Comparison of ENCODE assay signal across 17 cellular contexts in the genomic region with DNA sequence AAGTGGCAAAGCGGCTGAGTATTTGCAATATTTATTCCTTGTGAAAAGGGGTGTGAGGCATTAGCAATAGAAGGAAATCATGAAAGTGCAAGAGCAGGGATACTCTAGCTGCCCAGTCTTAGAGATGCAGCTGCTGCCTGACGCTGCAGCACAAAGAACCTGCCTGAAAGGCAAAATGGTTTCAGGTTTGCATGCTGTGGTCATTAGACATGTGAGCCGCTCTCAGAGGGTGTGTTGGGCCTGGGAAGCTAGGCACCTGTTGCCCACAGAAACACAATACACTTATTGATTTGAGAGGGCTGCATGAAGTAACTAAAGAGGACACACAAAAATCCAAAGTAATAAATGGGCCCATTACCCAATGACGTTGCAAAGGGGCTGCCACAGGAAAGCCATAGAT.
DNase-seq lines count a peak whose midpoint lies in the region; TF ChIP-seq lines count a peak whose summit lies in the region.
"Had no signal": no experiment of that assay in that cellular context is flagged by ENCODE, and none has a peak within 500 bp of the region (broad histone marks: within the 10 kb centered on the region; RNA-seq: fewer than 3 reads in every experiment).

No MANE protein-coding gene starts in this region.

- H3K9me3 Mint-ChIP-seq in progenitor cell of endocrine pancreas (ENCODE audit: low read depth): no peaks in the 10 kb centered on the region
- H3K9me3 Mint-ChIP-seq: activated naive CD8-positive, alpha-beta T cell treated with anti-CD3 and anti-CD28 coated beads, Interleukin-2, amount 50 U/mL, for 24 hours; activated T-helper 2 cell treated with anti-CD3 and anti-CD28 coated beads, Interferon-gamma antibody, Interleukin-2, Interleukin-4, amounts not matched to agents 10 μg/mL and 5 μg/mL and 100 μg/mL, durations not matched to agents 14 hours and 24 hours and 36 hours; natural killer cell had no signal

- no peaks in the 10 kb centered on the region for H3K36me3 Mint-ChIP-seq in progenitor cell of endocrine pancreas (ENCODE audit: insufficient read depth)
- H3K36me3 Mint-ChIP-seq: activated CD8-positive, alpha-beta memory T cell treated with anti-CD3 and anti-CD28 coated beads, Interleukin-2, amount 10 ng/mL, durations not matched to agents 7 days and 5 days; natural killer cell had no signal

- no peak overlapping the region for H3K27ac Mint-ChIP-seq in progenitor cell of endocrine pancreas
- H3K27ac Mint-ChIP-seq: activated CD4-positive, alpha-beta T cell treated with anti-CD3 and anti-CD28 coated beads for 36 hours; activated CD8-positive, alpha-beta memory T cell treated with anti-CD3 and anti-CD28 coated beads, Interleukin-2, amount 10 ng/mL, durations not matched to agents 7 days and 5 days; activated naive CD8-positive, alpha-beta T cell treated with anti-CD3 and anti-CD28 coated beads, Interleukin-2, amount 50 U/mL, for 24 hours; activated T-helper 2 cell treated with anti-CD3 and anti-CD28 coated beads, Interferon-gamma antibody, Interleukin-2, Interleukin-4, amounts not matched to agents 10 μg/mL and 5 μg/mL and 100 μg/mL, durations not matched to agents 14 hours and 24 hours and 36 hours; natural killer cell had no signal

- TF ChIP-seq CTCF in progenitor cell of endocrine pancreas (IDR thresholded peaks at IDR 0.05; ENCODE audit: unreplicated experiment): no peak

- no peaks in the 10 kb centered on the region for H3K27me3 Mint-ChIP-seq in progenitor cell of endocrine pancreas
- H3K27me3 Mint-ChIP-seq: activated CD4-positive, alpha-beta T cell treated with anti-CD3 and anti-CD28 coated beads for 36 hours; activated naive CD8-positive, alpha-beta T cell treated with anti-CD3 and anti-CD28 coated beads, Interleukin-2, amount 50 U/mL, for 24 hours had no signal

- no peak overlapping the region for H3K4me3 Mint-ChIP-seq in progenitor cell of endocrine pancreas (ENCODE audit: low read depth)
- H3K4me3 Mint-ChIP-seq: activated CD4-positive, alpha-beta T cell treated with anti-CD3 and anti-CD28 coated beads for 36 hours; activated CD8-positive, alpha-beta memory T cell treated with anti-CD3 and anti-CD28 coated beads, Interleukin-2, amount 10 ng/mL, durations not matched to agents 7 days and 5 days; activated naive CD8-positive, alpha-beta T cell treated with anti-CD3 and anti-CD28 coated beads, Interleukin-2, amount 50 U/mL, for 24 hours; natural killer cell had no signal

- DNase-seq in NCI-H1105 treated with DMSO at 0.1 percent for 48 hours (lab: John Stamatoyannopoulos, UW) (peak; percentile 19), NCI-H1105 (lab: John Stamatoyannopoulos, UW) (no peak), NCI-H146 (lab: John Stamatoyannopoulos, UW) (peak; percentile 86), NCI-H748 treated with DMSO at 0.1 percent for 48 hours (lab: John Stamatoyannopoulos, UW) (peak; percentile 77), progenitor cell of endocrine pancreas (ENCODE audit: low spot score, unreplicated experiment) (peak; percentile 52), GM19240 (ENCODE audit: insufficient read length, low spot score) (no peak), SW 1271 (lab: John Stamatoyannopoulos, UW) (no peak)
- DNase-seq in effector CD4-positive, alpha-beta T cell: no peak
- DNase-seq: activated CD4-positive, alpha-beta T cell treated with anti-CD3 and anti-CD28 coated beads for 36 hours; activated CD8-positive, alpha-beta memory T cell treated with anti-CD3 and anti-CD28 coated beads, Interleukin-2, amount 10 ng/mL, durations not matched to agents 7 days and 5 days; activated naive CD8-positive, alpha-beta T cell treated with anti-CD3 and anti-CD28 coated beads, Interleukin-2, amount 50 U/mL, for 24 hours; cortex of kidney; hippocampal formation; kidney; MV-4-11; natural killer cell had no signal

- H3K4me1 Mint-ChIP-seq in progenitor cell of endocrine pancreas (ENCODE audit: low read depth): peaks cover 16% of the 10 kb centered on the region
- H3K4me1 Mint-ChIP-seq: activated CD4-positive, alpha-beta T cell treated with anti-CD3 and anti-CD28 coated beads for 36 hours; activated CD8-positive, alpha-beta memory T cell treated with anti-CD3 and anti-CD28 coated beads, Interleukin-2, amount 10 ng/mL, durations not matched to agents 7 days and 5 days; activated naive CD8-positive, alpha-beta T cell treated with anti-CD3 and anti-CD28 coated beads, Interleukin-2, amount 50 U/mL, for 24 hours had no signal

Comparison
In these comparisons a context has a peak if more than half of its experiments do, and no peak if none do; other contexts are left out.
1. DNase-seq: peak in NCI-H1105 treated with DMSO at 0.1 percent for 48 hours (single experiment), NCI-H146 (single experiment), NCI-H748 treated with DMSO at 0.1 percent for 48 hours (single experiment) and progenitor cell of endocrine pancreas (single experiment); none in NCI-H1105 (single experiment), GM19240 (single experiment), SW 1271 (0 of 2) and effector CD4-positive, alpha-beta T cell (single experiment).